Comparison of ENCODE assay signal across 25 cellular contexts in the genomic region with DNA sequence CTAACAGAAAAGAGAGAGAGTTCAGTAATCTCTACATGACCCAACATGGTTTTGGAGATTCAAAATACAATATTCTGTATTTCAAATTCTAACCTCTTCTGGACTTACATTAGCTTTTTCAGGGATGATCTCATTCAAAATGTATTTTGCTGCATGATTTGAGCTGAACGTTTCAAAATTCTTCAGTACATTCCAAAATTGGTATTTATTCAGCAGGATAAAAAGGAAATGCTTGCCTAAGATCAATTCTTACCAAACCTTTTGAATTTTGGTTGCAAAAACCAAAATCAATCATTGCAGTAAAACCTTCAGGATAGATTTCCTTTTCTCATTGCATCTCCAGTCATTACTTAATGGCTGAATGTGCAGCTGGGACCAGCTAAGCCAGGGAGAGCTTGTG.
A peak's percentile ranks its signal among the peaks of the same experiment; 100 is the strongest.
DNase-seq lines count a peak whose midpoint lies in the region; ATAC-seq, FAIRE-seq and TF ChIP-seq lines count a peak whose summit lies in the region.
"Had no signal": no experiment of that assay in that cellular context is flagged by ENCODE, and none has a peak within 500 bp of the region (broad histone marks: within the 10 kb centered on the region; RNA-seq: fewer than 3 reads in every experiment).

No MANE protein-coding gene starts in this region.

- POLR2A ChIA-PET in MCF 10A (lab: Yijun Ruan, JAX) = no interaction called here

- no peak for TF ChIP-seq POLR2A in breast epithelium (IDR thresholded peaks at IDR 0.05)

- DNase-seq in MCF 10A (ENCODE audit: unreplicated experiment) = no peak
- DNase-seq in breast epithelium (ENCODE audit: low spot score in 2 of 2) = no peak
- DNase-seq in astrocyte (ENCODE audit: low read depth) = peak; percentile 14
- DNase-seq in hepatocyte (ENCODE audit: low spot score) = no peak
- DNase-seq in G401 (ENCODE audit: low spot score) = no peak
- DNase-seq in central memory CD4-positive, alpha-beta T cell = no peak
- DNase-seq: 8988T; activated naive CD4-positive, alpha-beta T cell treated with anti-CD3 and anti-CD28 coated beads, Interleukin-2, amount 50 U/mL, for 16 hours; dermis blood vessel endothelial cell; DMS153; GF-D8; GOT3; islet precursor cell; Karpas-422; lower lobe of right lung; NCI-H1105; NCI-H2029 treated with DMSO at 0.1 percent for 48 hours had no signal

- H3K36me3 ChIP-seq in breast epithelium (no peaks in the 10 kb centered on the region), astrocyte (ENCODE audit: insufficient read depth, low read length) (no peaks in the 10 kb centered on the region), hepatocyte (replicated peaks; ENCODE audit: insufficient read depth, low read depth) (no peaks in the 10 kb centered on the region)
- H3K36me3 ChIP-seq: ascending aorta, lower lobe of right lung, neutrophil had no signal

- H3K4me3 ChIP-seq in breast epithelium = no peak overlapping the region
- H3K4me3 ChIP-seq in astrocyte (ENCODE audit: insufficient read depth, low read depth, low read length) = no peak overlapping the region
- H3K4me3 ChIP-seq in hepatocyte = no peak overlapping the region
- H3K4me3 ChIP-seq: ascending aorta, lower lobe of right lung had no signal

- peaks cover 10% of the 10 kb centered on the region for H3K4me1 Mint-ChIP-seq in MCF 10A (ENCODE audit: insufficient read depth, unreplicated experiment)
- H3K4me1 Mint-ChIP-seq in astrocyte (ENCODE audit: low read depth, unreplicated experiment) = peaks cover 12% of the 10 kb centered on the region

- 46% methylated on average over 1 of the region's 1 CpG for WGBS in hepatocyte (ENCODE audit: low lambda C conversion rate, missing lambda C conversion rate)

- H3K4me3 Mint-ChIP-seq in MCF 10A (ENCODE audit: unreplicated experiment) = no peak overlapping the region
- H3K4me3 Mint-ChIP-seq in astrocyte (ENCODE audit: unreplicated experiment) = no peak overlapping the region
- H3K4me3 Mint-ChIP-seq: type B pancreatic cell had no signal

- no peaks in the 10 kb centered on the region for H3K9me2 ChIP-seq in hepatocyte (replicated peaks; ENCODE audit: insufficient read depth)

- no peaks in the 10 kb centered on the region for H3K4me1 ChIP-seq in breast epithelium
- no peaks in the 10 kb centered on the region for H3K4me1 ChIP-seq in astrocyte (ENCODE audit: insufficient read depth, low read length)
- no peaks in the 10 kb centered on the region for H3K4me1 ChIP-seq in hepatocyte (ENCODE audit: insufficient read depth)
- H3K4me1 ChIP-seq: ascending aorta, lower lobe of right lung had no signal

- CTCF ChIA-PET in MCF 10A (lab: Yijun Ruan, JAX) = interaction anchor here (1.1 to 1.2 kb wide), 2 partner anchors 11 to 1303 kb away, joined by 4 read pairs; no protein-coding TSS in a partner anchor

- H3K9me3 Mint-ChIP-seq in MCF 10A (ENCODE audit: unreplicated experiment) (no peaks in the 10 kb centered on the region), astrocyte (ENCODE audit: unreplicated experiment) (no peaks in the 10 kb centered on the region)
- H3K9me3 Mint-ChIP-seq: type B pancreatic cell had no signal

- H3K4me2 ChIP-seq in astrocyte (ENCODE audit: low read length) (peak overlapping the region; percentile 42), hepatocyte (no peak overlapping the region)

- in situ Hi-C loops in G401 (cut with HindIII; ENCODE audit: low sequenced_read_pairs) = no loop called here

- no peak for ATAC-seq in HG03175 (IDR thresholded peaks at IDR 0.05; ENCODE audit: unreplicated experiment)
- ATAC-seq in HG03460 (IDR thresholded peaks at IDR 0.05; ENCODE audit: unreplicated experiment) = no peak
- ATAC-seq: lower lobe of right lung had no signal

- H3K9me3 ChIP-seq in breast epithelium (no peaks in the 10 kb centered on the region), astrocyte (ENCODE audit: insufficient read depth, low read depth, low read length) (no peaks in the 10 kb centered on the region), hepatocyte (ENCODE audit: low read depth) (no peaks in the 10 kb centered on the region)
- H3K9me3 ChIP-seq: ascending aorta, lower lobe of right lung, neutrophil had no signal

- H3K36me3 Mint-ChIP-seq in MCF 10A (ENCODE audit: insufficient read depth, unreplicated experiment) (no peaks in the 10 kb centered on the region), astrocyte (ENCODE audit: low read depth, unreplicated experiment) (no peaks in the 10 kb centered on the region)
- H3K36me3 Mint-ChIP-seq: type B pancreatic cell had no signal

- TF ChIP-seq CTCF in MCF 10A (IDR thresholded peaks at IDR 0.05; ENCODE audit: unreplicated experiment) (no peak), breast epithelium (IDR thresholded peaks at IDR 0.05) (no peak), astrocyte (IDR thresholded peaks at IDR 0.05; ENCODE audit: insufficient read depth, low read depth, low read length) (no peak), hepatocyte (IDR thresholded peaks at IDR 0.05; ENCODE audit: poor library complexity) (no peak)

- no peaks in the 10 kb centered on the region for H3K27me3 Mint-ChIP-seq in MCF 10A (ENCODE audit: insufficient read depth, unreplicated experiment)
- no peaks in the 10 kb centered on the region for H3K27me3 Mint-ChIP-seq in astrocyte (ENCODE audit: low read depth, unreplicated experiment)
- H3K27me3 Mint-ChIP-seq: type B pancreatic cell had no signal

- H3K27me3 ChIP-seq in breast epithelium (no peaks in the 10 kb centered on the region), astrocyte (ENCODE audit: insufficient read depth, low read length) (no peaks in the 10 kb centered on the region), hepatocyte (no peaks in the 10 kb centered on the region)
- H3K27me3 ChIP-seq: ascending aorta, neutrophil had no signal

- H3K27ac ChIP-seq in breast epithelium = no peak overlapping the region
- no peak overlapping the region for H3K27ac ChIP-seq in astrocyte (ENCODE audit: low read depth, low read length)
- no peak overlapping the region for H3K27ac ChIP-seq in hepatocyte
- H3K27ac ChIP-seq: ascending aorta, C4-2B, lower lobe of right lung, neutrophil, RWPE1 had no signal

- FAIRE-seq in astrocyte (lab: Jason Lieb, UNC) = no peak
- FAIRE-seq: GM12891 had no signal

- no peaks in the 10 kb centered on the region for H3K79me2 ChIP-seq in astrocyte (ENCODE audit: insufficient read depth, low read length)
- no peaks in the 10 kb centered on the region for H3K79me2 ChIP-seq in hepatocyte

- BruUV-seq in MCF 10A (replicated peaks; lab: Mats Ljungman, UMichigan) = no TSS peak

- intact Hi-C loops in MCF 10A (cut with micrococcal nuclease) = loop anchor here (10.0 kb wide), 1 partner anchor 1300 kb away; no protein-coding TSS in a partner anchor
- intact Hi-C loops in breast epithelium (cut with DNase I; ENCODE audit: low total_unique reads) = no loop called here

- H4K20me1 ChIP-seq in astrocyte (ENCODE audit: insufficient read depth, low read length) (no peaks in the 10 kb centered on the region), hepatocyte (ENCODE audit: insufficient read depth, poor library complexity, severe bottlenecking) (no peaks in the 10 kb centered on the region)

- no peak overlapping the region for H3K9ac ChIP-seq in astrocyte (ENCODE audit: low read length)

- H2AFZ ChIP-seq in astrocyte (ENCODE audit: low read depth, low read length) (peak overlapping the region; percentile 28), hepatocyte (peak overlapping the region; percentile 11)

- peak overlapping the region; percentile 71 for H3K27ac Mint-ChIP-seq in MCF 10A (ENCODE audit: low read depth, unreplicated experiment)
- H3K27ac Mint-ChIP-seq in astrocyte (ENCODE audit: unreplicated experiment) = peak overlapping the region; percentile 35
- H3K27ac Mint-ChIP-seq: type B pancreatic cell had no signal
